In genomic region chr7:88184848-88185304, GRCh38 we compare ENCODE assay signal across 1 cellular context.
A peak's percentile ranks its signal among the peaks of the same experiment; 100 is the strongest.
TF ChIP-seq lines count a peak whose summit lies in the region.

No MANE protein-coding gene starts in this region.

TF ChIP-seq in K562, 482 proteins besides CTCF, POLR2A, EP300 and RAD21 (continued from another document and continues in another):
- no peak for TF ChIP-seq ZHX1 (conservative IDR thresholded peaks at IDR 0.05; ENCODE audit: low read length)
- 0 out of 2 replicates have a peak, but pooled peaks have one; percentile 15 for TF ChIP-seq VEZF1 (CRISPR knock-in tag; IDR thresholded peaks at IDR 0.05)
- no peak for TF ChIP-seq IRF1 (CRISPR knock-in tag; IDR thresholded peaks at IDR 0.05; ENCODE audit: borderline replicate concordance)
- TF ChIP-seq ZNF165 (CRISPR knock-in tag; IDR thresholded peaks at IDR 0.05; ENCODE audit: borderline replicate concordance), result no peak
- 0 out of 2 replicates have a peak, but pooled peaks have one; percentile 39 for TF ChIP-seq JUN (IDR thresholded peaks at IDR 0.05; ENCODE audit: borderline replicate concordance, low read depth, low read length)
- TF ChIP-seq JUN (CRISPR knock-in tag; IDR thresholded peaks at IDR 0.05; ENCODE audit: borderline replicate concordance), result no peak
- no peak for TF ChIP-seq RFX7 (CRISPR knock-in tag; IDR thresholded peaks at IDR 0.05)
- TF ChIP-seq RREB1 (CRISPR knock-in tag; IDR thresholded peaks at IDR 0.05), result no peak
- TF ChIP-seq CREB5 (CRISPR knock-in tag; IDR thresholded peaks at IDR 0.05), result no peak
- TF ChIP-seq ZNF511 (CRISPR knock-in tag; IDR thresholded peaks at IDR 0.05), result no peak
- no peak for TF ChIP-seq SIN3B (IDR thresholded peaks at IDR 0.05; ENCODE audit: low read depth)
- no peak for TF ChIP-seq DACH1 (IDR thresholded peaks at IDR 0.05; ENCODE audit: partially characterized antibody)
- TF ChIP-seq ZNF518B (CRISPR knock-in tag; IDR thresholded peaks at IDR 0.05), result no peak
- TF ChIP-seq SRSF1 (IDR thresholded peaks at IDR 0.05; ENCODE audit: low read depth, low read length), result no peak
- TF ChIP-seq ZNF175 (CRISPR knock-in tag; IDR thresholded peaks at IDR 0.05; ENCODE audit: low read depth), result peak; percentile 85
- no peak for TF ChIP-seq KAT2B (IDR thresholded peaks at IDR 0.05; ENCODE audit: low read depth, low read length)
- no peak for TF ChIP-seq PTBP1 (IDR thresholded peaks at IDR 0.05; ENCODE audit: low read depth, low read length)
- no peak for TF ChIP-seq DMBX1 (CRISPR knock-in tag; IDR thresholded peaks at IDR 0.05; ENCODE audit: borderline replicate concordance)
- TF ChIP-seq E2F3 (CRISPR knock-in tag; IDR thresholded peaks at IDR 0.05), result no peak
- TF ChIP-seq ZBTB2 (IDR thresholded peaks at IDR 0.05), result no peak
- TF ChIP-seq FUS (optimal IDR thresholded peaks at IDR 0.05; ENCODE audit: low read depth, low read length), result no peak
- TF ChIP-seq ZBTB8A (IDR thresholded peaks at IDR 0.05; ENCODE audit: partially characterized antibody), result no peak
- no peak for TF ChIP-seq ZFX (CRISPR knock-in tag; IDR thresholded peaks at IDR 0.05)
- no peak for TF ChIP-seq ZNF124 (CRISPR knock-in tag; IDR thresholded peaks at IDR 0.05)
- no peak for TF ChIP-seq NCOA6 (IDR thresholded peaks at IDR 0.05)
- no peak for TF ChIP-seq HIVEP1 (CRISPR knock-in tag; IDR thresholded peaks at IDR 0.05)
- no peak for TF ChIP-seq ZFP1 (CRISPR knock-in tag; IDR thresholded peaks at IDR 0.05)
- TF ChIP-seq CTBP1 (IDR thresholded peaks at IDR 0.05; ENCODE audit: borderline replicate concordance), result no peak
- no peak for TF ChIP-seq ZNF551 (CRISPR knock-in tag; IDR thresholded peaks at IDR 0.05)
- no peak for TF ChIP-seq HDAC2 (IDR thresholded peaks at IDR 0.05)
- peak; percentile 77 for TF ChIP-seq GABPA (tag; conservative IDR thresholded peaks at IDR 0.05; ENCODE audit: low read depth)
- no peak for TF ChIP-seq ZNF121 (CRISPR knock-in tag; conservative IDR thresholded peaks at IDR 0.05)
- no peak for TF ChIP-seq MNT (conservative IDR thresholded peaks at IDR 0.05)
- no peak for TF ChIP-seq USF2 (CRISPR knock-in tag; IDR thresholded peaks at IDR 0.05)
- no peak for TF ChIP-seq MCM3 (IDR thresholded peaks at IDR 0.05)
- TF ChIP-seq ELK3 (CRISPR knock-in tag; IDR thresholded peaks at IDR 0.05), result no peak
- 0 out of 2 replicates have a peak, but pooled peaks have one; percentile 11 for TF ChIP-seq ATF7 (IDR thresholded peaks at IDR 0.05)
